In the genomic region with DNA sequence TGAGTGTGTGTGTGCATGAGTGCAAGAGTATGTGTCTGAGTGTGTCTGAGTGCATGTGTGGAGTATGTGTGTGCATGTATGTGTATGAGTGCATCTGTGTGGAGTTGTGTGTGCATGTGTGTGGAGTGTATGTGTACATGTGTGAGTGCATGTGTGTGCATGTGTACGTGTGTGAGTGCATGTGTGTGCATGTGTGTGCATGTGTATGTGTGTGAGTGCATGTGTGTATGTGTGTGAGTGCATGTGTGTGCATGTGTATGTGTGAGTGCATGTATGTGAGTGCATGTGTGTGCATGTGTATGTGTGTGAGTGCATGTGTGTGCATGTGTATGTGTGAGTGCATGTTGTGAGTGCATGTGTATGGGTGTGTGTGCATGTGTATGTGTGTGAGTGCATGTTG, we compare ENCODE assay signal across 15 cellular contexts. TPM values are rescaled to one million over a fixed set of nuclear protein-coding genes. Genes with fewer than 3 reads are reported as not detected.
DNase-seq lines count a peak whose midpoint lies in the region; ATAC-seq, FAIRE-seq and TF ChIP-seq lines count a peak whose summit lies in the region.
"Had no signal": no experiment of that assay in that cellular context is flagged by ENCODE, and none has a peak within 500 bp of the region (broad histone marks: within the 10 kb centered on the region; RNA-seq: fewer than 3 reads in every experiment).

No MANE protein-coding gene starts in this region.

- H3K4me2 ChIP-seq in H9 (ENCODE audit: insufficient read depth, insufficient read length, low read length): no peak overlapping the region
- H3K4me2 ChIP-seq in mesenchymal stem cell (ENCODE audit: low read length, poor library complexity, severe bottlenecking): no peak overlapping the region
- no peak overlapping the region for H3K4me2 ChIP-seq in neural progenitor cell
- H3K4me2 ChIP-seq: GM23338 had no signal

- H3K18ac ChIP-seq in H9 (ENCODE audit: insufficient read length, low read depth, low read length): no peak overlapping the region
- no peak overlapping the region for H3K18ac ChIP-seq in mesenchymal stem cell (ENCODE audit: low read depth in 1 of 2, low read length in 2 of 2)

- H2BK20ac ChIP-seq in H9 (ENCODE audit: low read depth, low read length, poor library complexity, severe bottlenecking): no peak overlapping the region

- TF ChIP-seq CTCF in H9 (conservative IDR thresholded peaks at IDR 0.05): no peak
- no peak for TF ChIP-seq CTCF in heart left ventricle (IDR thresholded peaks at IDR 0.05)
- no peak for TF ChIP-seq CTCF in neural progenitor cell (IDR thresholded peaks at IDR 0.05)
- TF ChIP-seq CTCF in tibial nerve (IDR thresholded peaks at IDR 0.05): no peak

- H4K8ac ChIP-seq in H9 (replicated peaks; ENCODE audit: insufficient read length, low read depth, low read length) (peak overlapping the region; percentile 47), mesenchymal stem cell (ENCODE audit: low read length) (no peak overlapping the region)

- H2BK120ac ChIP-seq in H9 (ENCODE audit: low read depth, low read length, poor library complexity, severe bottlenecking): no peak overlapping the region
- H2BK120ac ChIP-seq in mesenchymal stem cell (ENCODE audit: low read depth, low read length): no peak overlapping the region

- H3K79me1 ChIP-seq in H9 (ENCODE audit: insufficient read depth, low read depth, low read length, poor library complexity, severe bottlenecking) (no peaks in the 10 kb centered on the region), mesenchymal stem cell (replicated peaks; ENCODE audit: low read length, poor library complexity, severe bottlenecking) (no peaks in the 10 kb centered on the region)

- no peak for TF ChIP-seq EP300 in tibial nerve (IDR thresholded peaks at IDR 0.05)

- H4K5ac ChIP-seq in H9 (ENCODE audit: insufficient read length, low read depth, low read length): no peak overlapping the region

- H3K36me3 ChIP-seq in mesenchymal stem cell (ENCODE audit: control insufficient read depth in 1 of 2, insufficient read depth in 2 of 2, low read depth in 1 of 2, low read length in 2 of 2) (no peaks in the 10 kb centered on the region), heart left ventricle (no peaks in the 10 kb centered on the region), neural progenitor cell (no peaks in the 10 kb centered on the region), tibial nerve (no peaks in the 10 kb centered on the region)

- H3K23ac ChIP-seq in H9 (ENCODE audit: insufficient read length, low read depth, low read length): no peak overlapping the region
- H3K23ac ChIP-seq in mesenchymal stem cell (ENCODE audit: low read length in 2 of 2): no peak overlapping the region

- H2AFZ ChIP-seq in H9 (ENCODE audit: low read length) (no peak overlapping the region), mesenchymal stem cell (ENCODE audit: low read depth, low read length) (no peak overlapping the region), neural progenitor cell (replicated peaks) (no peak overlapping the region)
- H2AFZ ChIP-seq: GM23338 had no signal

- no peaks in the 10 kb centered on the region for H3K79me2 ChIP-seq in H9 (ENCODE audit: insufficient read depth, low read length)
- H3K79me2 ChIP-seq in neural progenitor cell (ENCODE audit: low read depth): no peaks in the 10 kb centered on the region

- no peaks in the 10 kb centered on the region for H3K9me3 ChIP-seq in H9 (ENCODE audit: control insufficient read depth, low read depth, low read length)
- H3K9me3 ChIP-seq in mesenchymal stem cell (ENCODE audit: control insufficient read depth, low read length): no peaks in the 10 kb centered on the region
- no peaks in the 10 kb centered on the region for H3K9me3 ChIP-seq in heart left ventricle
- H3K9me3 ChIP-seq in neural progenitor cell (ENCODE audit: low read depth): no peaks in the 10 kb centered on the region
- no peaks in the 10 kb centered on the region for H3K9me3 ChIP-seq in tibial nerve

- H3K4me1 Mint-ChIP-seq in H9: peaks cover 0 to 5% of the 10 kb centered on the region in 2 experiments; a peak in 3 of 4 replicates
- H3K4me1 Mint-ChIP-seq in neural progenitor cell: peaks cover 7% of the 10 kb centered on the region
- H3K4me1 Mint-ChIP-seq: GM23338 had no signal

- H3K4ac ChIP-seq in H9 (ENCODE audit: low read depth, low read length) (no peak overlapping the region), mesenchymal stem cell (ENCODE audit: low read depth in 1 of 2, low read length in 2 of 2) (no peak overlapping the region)

- TF ChIP-seq POLR2A in heart left ventricle (IDR thresholded peaks at IDR 0.05) (no peak), tibial nerve (IDR thresholded peaks at IDR 0.05) (no peak)

- H3K27me3 ChIP-seq in H9 (ENCODE audit: insufficient read depth, low read length) (no peaks in the 10 kb centered on the region), mesenchymal stem cell (ENCODE audit: control insufficient read depth in 1 of 2, insufficient read depth in 1 of 2, low read length in 2 of 2) (peaks cover 0 to 26% of the 10 kb centered on the region in 2 experiments), heart left ventricle (no peaks in the 10 kb centered on the region), neural progenitor cell (no peaks in the 10 kb centered on the region), tibial nerve (no peaks in the 10 kb centered on the region)

- no peak overlapping the region for H3K56ac ChIP-seq in H9 (ENCODE audit: insufficient read length, low read depth, low read length)

- H2BK15ac ChIP-seq in H9 (ENCODE audit: low read depth, low read length) (no peak overlapping the region), mesenchymal stem cell (ENCODE audit: low read depth, poor library complexity, severe bottlenecking) (no peak overlapping the region)

- WGBS in H9 (ENCODE audit: extremely low coverage, insufficient read length, low lambda C conversion rate): no CpG with 5 or more reads among the region's 1 CpG
- WGBS in mesenchymal stem cell: 0% methylated on average over 1 of the region's 1 CpG
- WGBS in heart left ventricle, 4 donors: 0 to 92% (median 36%) methylated on average over 1 of the region's 1 CpG
- 6 to 18% methylated on average over 1 of the region's 1 CpG for WGBS in tibial nerve, 2 donors

- no peak overlapping the region for H3K4me3 Mint-ChIP-seq in H9
- H3K4me3 Mint-ChIP-seq in neural progenitor cell: no peak overlapping the region
- H3K4me3 Mint-ChIP-seq: CD4-positive, alpha-beta memory T cell; GM23338 had no signal

- FAIRE-seq in HTR-8/SVneo (lab: Jason Lieb, UNC): peak; percentile 100
- FAIRE-seq: G401.6, H54 had no signal

- no peak overlapping the region for H2BK5ac ChIP-seq in H9 (ENCODE audit: insufficient read length, low read length)
- no peak overlapping the region for H2BK5ac ChIP-seq in mesenchymal stem cell (ENCODE audit: low read depth, low read length, poor library complexity, severe bottlenecking)

- H3K9me3 Mint-ChIP-seq in H9: no peaks in the 10 kb centered on the region
- no peaks in the 10 kb centered on the region for H3K9me3 Mint-ChIP-seq in neural progenitor cell
- H3K9me3 Mint-ChIP-seq: CD4-positive, alpha-beta memory T cell; GM23338 had no signal

- DNase-seq in H9 (no peak), HTR-8/SVneo (ENCODE audit: insufficient read length, low spot score) (no peak), mesenchymal stem cell (no peak), heart left ventricle (no peak), neural progenitor cell (ENCODE audit: low spot score) (no peak), tibial nerve (ENCODE audit: low spot score in 2 of 2) (no peak)
- DNase-seq: C1 segment of cervical spinal cord; CD4-positive, alpha-beta memory T cell; COR-L47; DMS153; DND-41; HCEC 1CT had no signal

- H3F3A ChIP-seq in neural progenitor cell (ENCODE audit: low read depth): peaks cover 7% of the 10 kb centered on the region

- no peak overlapping the region for H4K91ac ChIP-seq in H9 (ENCODE audit: insufficient read length, low read depth, low read length)
- peak overlapping the region; percentile 7 for H4K91ac ChIP-seq in mesenchymal stem cell (ENCODE audit: low read length)

- no peak for ATAC-seq in heart left ventricle
- ATAC-seq: GM23338 had no signal

- H3K14ac ChIP-seq in H9 (ENCODE audit: insufficient read depth, low read length): no peak overlapping the region
- H3K14ac ChIP-seq in mesenchymal stem cell (ENCODE audit: low read length in 2 of 2): peak overlapping the region in 1 of 2 experiments; percentile 3

- H3K27ac ChIP-seq in H9 (ENCODE audit: insufficient read length, low read depth, low read length) (no peak overlapping the region), mesenchymal stem cell (ENCODE audit: low read length, poor library complexity, severe bottlenecking) (no peak overlapping the region), heart left ventricle (no peak overlapping the region), neural progenitor cell (no peak overlapping the region), tibial nerve (no peak overlapping the region)

- H2AK5ac ChIP-seq in H9 (ENCODE audit: insufficient read length, low read length) (no peak overlapping the region), mesenchymal stem cell (ENCODE audit: low read length, severe bottlenecking) (no peak overlapping the region)

- H3K4me3 ChIP-seq in mesenchymal stem cell (ENCODE audit: insufficient read depth in 1 of 2, low read depth in 1 of 2, low read length in 2 of 2): no peak overlapping the region
- H3K4me3 ChIP-seq in heart left ventricle: no peak overlapping the region
- H3K4me3 ChIP-seq in neural progenitor cell: no peak overlapping the region
- H3K4me3 ChIP-seq in tibial nerve: no peak overlapping the region
- H3K4me3 ChIP-seq: GM23338 had no signal

- H2BK12ac ChIP-seq in H9 (ENCODE audit: insufficient read length, low read depth, low read length) (no peak overlapping the region), mesenchymal stem cell (ENCODE audit: low read length in 2 of 2) (no peak overlapping the region)

- H3K36me3 Mint-ChIP-seq in H9 (ENCODE audit: insufficient read depth in 1 of 3, low read depth in 3 of 3) (no peaks in the 10 kb centered on the region), neural progenitor cell (no peaks in the 10 kb centered on the region)
- H3K36me3 Mint-ChIP-seq: CD4-positive, alpha-beta memory T cell had no signal

- no peak overlapping the region for H3T11ph ChIP-seq in H9 (ENCODE audit: low read length)

- H3K27ac Mint-ChIP-seq in H9 (no peak overlapping the region), neural progenitor cell (no peak overlapping the region)
- H3K27ac Mint-ChIP-seq: CD4-positive, alpha-beta memory T cell; GM23338 had no signal

- H3K9ac ChIP-seq in H9 (ENCODE audit: extremely low read depth, insufficient read length, low read length) (no peak overlapping the region), mesenchymal stem cell (ENCODE audit: low read length) (no peak overlapping the region), neural progenitor cell (no peak overlapping the region)

- H3K4me1 ChIP-seq in H9 (ENCODE audit: insufficient read depth, low read length) (no peaks in the 10 kb centered on the region), mesenchymal stem cell (ENCODE audit: control insufficient read depth, insufficient read depth, low read depth, low read length) (peaks cover 2% of the 10 kb centered on the region), heart left ventricle (peaks cover 0 to 17% (median 0%) of the 10 kb centered on the region in 12 donors), neural progenitor cell (no peaks in the 10 kb centered on the region), tibial nerve (peaks cover 0 to 4% (median 1%) of the 10 kb centered on the region in 4 donors)

- intact Hi-C loops in heart left ventricle (cut with DNase I): loop anchor here in 1 of 10 donors (1.0 kb wide), 1 partner anchor 43 kb away; no protein-coding TSS in a partner anchor

- no peaks in the 10 kb centered on the region for H3K23me2 ChIP-seq in H9 (ENCODE audit: insufficient read length, low read depth, low read length, poor library complexity, severe bottlenecking)

- no peaks in the 10 kb centered on the region for H4K20me1 ChIP-seq in H9 (ENCODE audit: control insufficient read depth, insufficient read depth, insufficient read length)
- no peaks in the 10 kb centered on the region for H4K20me1 ChIP-seq in neural progenitor cell (ENCODE audit: low read depth)

- H3K27me3 Mint-ChIP-seq in H9 (ENCODE audit: low read depth) (no peaks in the 10 kb centered on the region; the same call in 1 of the 2 replicates), neural progenitor cell (ENCODE audit: insufficient read depth, low read depth) (no peaks in the 10 kb centered on the region)
- H3K27me3 Mint-ChIP-seq: CD4-positive, alpha-beta memory T cell had no signal

RNA-seq across cellular contexts. Expression of a gene that starts 23.7 kb away (rescaled TPM):
- total RNA-seq in H9 (2021): 0.18 and 0.83 TPM in 2 replicates
- polyA plus RNA-seq in mesenchymal stem cell (2013, experiment 1 of 2): 0.06 TPM
- polyA plus RNA-seq in mesenchymal stem cell (2013, experiment 2 of 2): 0.08 TPM
- total RNA-seq in heart left ventricle: 10 to 100 TPM in 3 of 9 donors, 1 to 10 TPM in 5, under 1 TPM in 1; 0.24 to 23.5 (median 6.2) TPM
- 10 to 100 TPM in 1 of 2 donors, 1 to 10 TPM in 1; 5.5 to 23.9 TPM for polyA plus RNA-seq in heart left ventricle
- total RNA-seq in neural progenitor cell (ENCODE audit: low replicate concordance): 0.04 and 0.62 TPM in 2 replicates
- total RNA-seq in tibial nerve: 10 to 100 TPM in 3 of 4 donors, 1 to 10 TPM in 1; 6.0 to 35.0 (median 19.5) TPM
